Comparison of ENCODE assay signal across 8 cellular contexts in genomic region chr3:169945313-169945712, GRCh38. TPM values are rescaled to one million over a fixed set of nuclear protein-coding genes. Genes with fewer than 3 reads are reported as not detected.
DNase-seq lines count a peak whose midpoint lies in the region; ATAC-seq and TF ChIP-seq lines count a peak whose summit lies in the region.

No MANE protein-coding gene starts in this region.

- peaks cover 16% of the 10 kb centered on the region for H3K4me1 Mint-ChIP-seq in activated CD8-positive, alpha-beta memory T cell treated with anti-CD3 and anti-CD28 coated beads, Interleukin-2, amount 10 ng/mL, durations not matched to agents 7 days and 5 days

- peaks cover 0 to 6% (median 0%) of the 10 kb centered on the region in 7 donors for H3K27me3 ChIP-seq in heart right ventricle

- no peaks in the 10 kb centered on the region for H3K36me3 ChIP-seq in heart right ventricle

- H3K4me3 Mint-ChIP-seq in activated CD8-positive, alpha-beta memory T cell treated with anti-CD3 and anti-CD28 coated beads, Interleukin-2, amount 10 ng/mL, durations not matched to agents 7 days and 5 days, result no peak overlapping the region

- WGBS in heart right ventricle, 2 donors, result 60 to 61% methylated on average over 7 of the region's 7 CpGs

- H3K9me3 Mint-ChIP-seq in activated CD8-positive, alpha-beta memory T cell treated with anti-CD3 and anti-CD28 coated beads, Interleukin-2, amount 10 ng/mL, durations not matched to agents 7 days and 5 days (ENCODE audit: low read depth), result no peaks in the 10 kb centered on the region

- H3K27ac ChIP-seq in heart right ventricle, result peak overlapping the region in 1 of 10 donors; percentile 75

- peak; percentile 70 for DNase-seq in activated CD8-positive, alpha-beta memory T cell treated with anti-CD3 and anti-CD28 coated beads, Interleukin-2, amount 10 ng/mL, durations not matched to agents 7 days and 5 days
- DNase-seq in activated CD8-positive, alpha-beta memory T cell treated with anti-CD3 and anti-CD28 coated beads, Interleukin-2, amount 50 U/mL, for 4 hours, result no peak
- DNase-seq in SIG-M5 (lab: John Stamatoyannopoulos, UW), result peak; percentile 86
- DNase-seq in heart right ventricle, result no peak
- DNase-seq in middle frontal gyrus (ENCODE audit: extremely low spot score, low spot score), result no peak
- DNase-seq in HPDE6-E6E7 (ENCODE audit: extremely low spot score), result no peak
- no peak for DNase-seq in LoVo (ENCODE audit: low spot score)

- H3K4me3 ChIP-seq in heart right ventricle, result no peak overlapping the region

- H3K27me3 Mint-ChIP-seq in activated CD8-positive, alpha-beta memory T cell treated with anti-CD3 and anti-CD28 coated beads, Interleukin-2, amount 10 ng/mL, durations not matched to agents 7 days and 5 days, result peaks cover 3% of the 10 kb centered on the region

- TF ChIP-seq CTCF in heart right ventricle (IDR thresholded peaks at IDR 0.05), result no peak

- H3K36me3 Mint-ChIP-seq in activated CD8-positive, alpha-beta memory T cell treated with anti-CD3 and anti-CD28 coated beads, Interleukin-2, amount 10 ng/mL, durations not matched to agents 7 days and 5 days, result no peaks in the 10 kb centered on the region

- ATAC-seq in activated CD8-positive, alpha-beta memory T cell treated with anti-CD3 and anti-CD28 coated beads, Interleukin-2, amount 10 ng/mL, durations not matched to agents 7 days and 5 days, result peak; percentile 87
- ATAC-seq in HG02938 (IDR thresholded peaks at IDR 0.05; ENCODE audit: unreplicated experiment) (peak; percentile 92), heart right ventricle (peak in 5 of 8 donors; percentile 49 to 70 (median 64))

- CTCF ChIA-PET in activated CD8-positive, alpha-beta memory T cell treated with anti-CD3 and anti-CD28 coated beads, Interleukin-2, amount 10 ng/mL, durations not matched to agents 7 days and 5 days (lab: Charles Lee), result no interaction called here

- no peaks in the 10 kb centered on the region for H3K9me3 ChIP-seq in heart right ventricle

- peaks cover 0 to 16% (median 0%) of the 10 kb centered on the region in 9 donors for H3K4me1 ChIP-seq in heart right ventricle

- peak overlapping the region; percentile 54 for H3K27ac Mint-ChIP-seq in activated CD8-positive, alpha-beta memory T cell treated with anti-CD3 and anti-CD28 coated beads, Interleukin-2, amount 10 ng/mL, durations not matched to agents 7 days and 5 days

- intact Hi-C loops in heart right ventricle (cut with DNase I), result no loop called here

RNA-seq across cellular contexts. Expression of gene SEC62, which starts 21.3 kb away (rescaled TPM):
- 10 to 100 TPM; 36.0 to 47.7 TPM for total RNA-seq in activated CD8-positive, alpha-beta memory T cell treated with anti-CD3 and anti-CD28 coated beads, Interleukin-2, amount 10 ng/mL, durations not matched to agents 7 days and 5 days
- total RNA-seq in heart right ventricle, result 100 to 1,000 TPM in 1 of 10 donors, 10 to 100 TPM in 9; 73.2 to 108 (median 77.7) TPM
- polyA plus RNA-seq in heart right ventricle, result 100 to 1,000 TPM in 1 of 2 donors, 10 to 100 TPM in 1; 34.1 to 165 TPM

RNA-seq across cellular contexts. Expression of gene SAMD7, which starts 33.9 kb away (rescaled TPM):
- not detected for total RNA-seq in activated CD8-positive, alpha-beta memory T cell treated with anti-CD3 and anti-CD28 coated beads, Interleukin-2, amount 10 ng/mL, durations not matched to agents 7 days and 5 days
- total RNA-seq in heart right ventricle, result under 1 TPM in 1 of 10 donors, not detected in 9; 0.17 TPM
- not detected for polyA plus RNA-seq in heart right ventricle

Comparison
In these comparisons a context has a peak if more than half of its experiments do, and no peak if none do; other contexts are left out.
1. DNase-seq: peak in activated CD8-positive, alpha-beta memory T cell treated with anti-CD3 and anti-CD28 coated beads, Interleukin-2, amount 10 ng/mL, durations not matched to agents 7 days and 5 days (single experiment) and SIG-M5 (single experiment); none in activated CD8-positive, alpha-beta memory T cell treated with anti-CD3 and anti-CD28 coated beads, Interleukin-2, amount 50 U/mL, for 4 hours (single experiment), heart right ventricle (0 of 2), middle frontal gyrus (single experiment), HPDE6-E6E7 (single experiment) and LoVo (single experiment).
2. Peak in every context shown above with its lines, with median percentiles within 50 percentile points of each other: ATAC-seq.